Comparison of ENCODE assay signal across 17 cellular contexts in the genomic region with DNA sequence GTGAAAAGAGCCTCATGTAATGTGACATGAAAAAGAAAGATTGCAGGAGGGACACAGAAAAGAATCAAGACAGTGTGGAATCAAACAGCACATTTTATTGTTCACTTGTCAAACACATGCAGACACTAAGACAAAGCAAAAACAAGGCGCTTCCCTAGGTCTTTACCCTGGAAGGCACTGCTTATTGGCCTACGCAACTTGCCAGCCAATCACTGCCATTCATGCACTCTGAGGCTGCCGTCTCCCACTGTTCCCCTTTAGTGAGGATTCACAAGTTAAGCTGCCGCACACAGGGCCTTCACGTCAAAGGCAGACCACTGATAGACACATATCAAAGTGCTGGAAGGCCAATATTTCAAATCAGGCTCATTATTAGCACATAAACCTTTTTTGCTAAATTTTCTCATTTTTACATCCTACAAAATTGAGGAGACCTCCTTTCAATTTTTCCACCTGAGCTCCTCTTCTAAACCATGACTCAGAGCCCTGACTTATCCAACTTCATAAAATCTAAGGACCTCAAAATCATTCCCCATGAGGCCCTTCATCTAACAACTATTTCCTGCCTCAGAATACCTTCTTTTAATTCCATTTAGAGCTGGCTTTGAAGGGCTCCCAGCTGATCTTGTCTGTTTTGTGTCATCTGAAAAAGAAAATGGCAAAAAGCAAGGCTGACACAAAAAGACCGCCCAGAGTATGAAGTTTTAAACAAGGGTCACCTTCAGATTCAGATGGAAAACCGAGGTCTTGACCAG.
DNase-seq lines count a peak whose midpoint lies in the region; ATAC-seq and TF ChIP-seq lines count a peak whose summit lies in the region.
"Had no signal": no experiment of that assay in that cellular context is flagged by ENCODE, and none has a peak within 500 bp of the region (broad histone marks: within the 10 kb centered on the region; RNA-seq: fewer than 3 reads in every experiment).

No MANE protein-coding gene starts in this region.

- CTCF ChIA-PET in IMR-90 (lab: Yijun Ruan, JAX), result no interaction called here

- TF ChIP-seq RAD21 in IMR-90 (IDR thresholded peaks at IDR 0.05; ENCODE audit: low read length), result no peak

- H3K27ac Mint-ChIP-seq in osteocyte (ENCODE audit: unreplicated experiment), result no peak overlapping the region
- H3K27ac Mint-ChIP-seq: activated naive CD8-positive, alpha-beta T cell treated with anti-CD3 and anti-CD28 coated beads, Interleukin-2, amount 10 ng/mL, durations not matched to agents 7 days and 5 days had no signal

- no peak overlapping the region for H3K18ac ChIP-seq in IMR-90 (ENCODE audit: low read depth, low read length)
- H3K18ac ChIP-seq in mesenchymal stem cell (ENCODE audit: low read depth in 1 of 2, low read length in 2 of 2), result peak overlapping the region in 1 of 2 experiments; percentile 41

- H3K4me1 ChIP-seq in IMR-90 (ENCODE audit: control insufficient read depth, insufficient read depth, low read length), result peaks cover 2% of the 10 kb centered on the region; the same call in 1 of the 2 replicates
- H3K4me1 ChIP-seq in mesenchymal stem cell (ENCODE audit: control insufficient read depth, insufficient read depth, low read depth, low read length), result no peaks in the 10 kb centered on the region
- no peaks in the 10 kb centered on the region for H3K4me1 ChIP-seq in sigmoid colon
- no peaks in the 10 kb centered on the region for H3K4me1 ChIP-seq in aorta (ENCODE audit: control insufficient read depth in 1 of 2, insufficient read depth in 2 of 2, low read length in 2 of 2)

- no peak overlapping the region for H2AK5ac ChIP-seq in IMR-90 (ENCODE audit: low read depth, low read length)
- H2AK5ac ChIP-seq in mesenchymal stem cell (ENCODE audit: low read length, severe bottlenecking), result no peak overlapping the region

- peaks cover 4% of the 10 kb centered on the region for H3K36me3 Mint-ChIP-seq in osteocyte (ENCODE audit: unreplicated experiment)

- H3K23ac ChIP-seq in IMR-90 (ENCODE audit: low read depth, low read length), result no peak overlapping the region
- no peak overlapping the region for H3K23ac ChIP-seq in mesenchymal stem cell (ENCODE audit: low read length in 2 of 2)

- H3K4me3 Mint-ChIP-seq in osteocyte (ENCODE audit: unreplicated experiment), result no peak overlapping the region
- H3K4me3 Mint-ChIP-seq: activated naive CD8-positive, alpha-beta T cell treated with anti-CD3 and anti-CD28 coated beads, Interleukin-2, amount 10 ng/mL, durations not matched to agents 7 days and 5 days had no signal

- no peak overlapping the region for H4K5ac ChIP-seq in IMR-90 (ENCODE audit: low read depth, low read length)

- no peak overlapping the region for H2BK120ac ChIP-seq in IMR-90 (ENCODE audit: low read depth, low read length)
- H2BK120ac ChIP-seq in mesenchymal stem cell (ENCODE audit: low read depth, low read length), result no peak overlapping the region

- H3K4me1 Mint-ChIP-seq in osteocyte (ENCODE audit: unreplicated experiment), result peaks cover 5% of the 10 kb centered on the region

- no peak for TF ChIP-seq POLR2A in IMR-90 (IDR thresholded peaks at IDR 0.05; ENCODE audit: low read depth, low read length)
- TF ChIP-seq POLR2A in sigmoid colon (IDR thresholded peaks at IDR 0.05), result no peak

- WGBS in IMR-90 (ENCODE audit: extremely low coverage in 2 of 2, insufficient read length in 1 of 2), 2 experiments, result 74% methylated on average over 6 of the region's 7 CpGs; no CpG with 5 or more reads in 1 of the 2 experiments
- 81% methylated on average over 7 of the region's 7 CpGs for WGBS in mesenchymal stem cell
- WGBS in sigmoid colon, 2 donors, result 93 to 95% methylated on average over 7 of the region's 7 CpGs
- WGBS in aorta, 2 donors, result 86 to 89% methylated on average over 7 of the region's 7 CpGs

- H3K27me3 Mint-ChIP-seq in osteocyte (ENCODE audit: unreplicated experiment), result no peaks in the 10 kb centered on the region
- H3K27me3 Mint-ChIP-seq: activated naive CD8-positive, alpha-beta T cell treated with anti-CD3 and anti-CD28 coated beads, Interleukin-2, amount 10 ng/mL, durations not matched to agents 7 days and 5 days had no signal

- intact Hi-C loops in IMR-90 (cut with micrococcal nuclease) (no loop called here), sigmoid colon (cut with DNase I) (no loop called here), aorta (cut with DNase I) (no loop called here)

- no peak overlapping the region for H3K56ac ChIP-seq in IMR-90 (ENCODE audit: extremely low read depth, insufficient read depth, low read length)

- H3K27ac ChIP-seq in IMR-90 (ENCODE audit: insufficient read depth, low read length) (no peak overlapping the region), mesenchymal stem cell (ENCODE audit: low read length, poor library complexity, severe bottlenecking) (no peak overlapping the region), sigmoid colon (no peak overlapping the region), aorta (ENCODE audit: low read depth in 1 of 2, low read length in 2 of 2) (no peak overlapping the region)
- H3K27ac ChIP-seq: ovary, PC-9 had no signal

- peaks cover 9 to 17% of the 10 kb centered on the region in 2 experiments; a peak in 3 of 4 replicates for H3K79me1 ChIP-seq in IMR-90 (ENCODE audit: low read depth in 1 of 2, low read length in 2 of 2)
- H3K79me1 ChIP-seq in mesenchymal stem cell (replicated peaks; ENCODE audit: low read length, poor library complexity, severe bottlenecking), result peaks cover 38% of the 10 kb centered on the region

- H2BK15ac ChIP-seq in IMR-90 (ENCODE audit: low read depth, low read length), result no peak overlapping the region
- no peak overlapping the region for H2BK15ac ChIP-seq in mesenchymal stem cell (ENCODE audit: low read depth, poor library complexity, severe bottlenecking)

- H2AK9ac ChIP-seq in IMR-90 (replicated peaks; ENCODE audit: low read depth, low read length, poor library complexity), result no peak overlapping the region

- H3K4me2 ChIP-seq in IMR-90 (ENCODE audit: low read depth, low read length), result no peak overlapping the region; the same call in 1 of the 2 replicates
- no peak overlapping the region for H3K4me2 ChIP-seq in mesenchymal stem cell (ENCODE audit: low read length, poor library complexity, severe bottlenecking)
- H3K4me2 ChIP-seq: PC-9 had no signal

- peaks cover 4% of the 10 kb centered on the region for H3K9me3 Mint-ChIP-seq in osteocyte (ENCODE audit: unreplicated experiment)

- H4K20me1 ChIP-seq in IMR-90 (ENCODE audit: insufficient read depth, low read length), result no peaks in the 10 kb centered on the region

- TF ChIP-seq CTCF in IMR-90 (conservative IDR thresholded peaks at IDR 0.05; ENCODE audit: low read depth, low read length) (no peak), sigmoid colon (IDR thresholded peaks at IDR 0.05) (no peak), osteocyte (IDR thresholded peaks at IDR 0.05) (no peak)

- no peak overlapping the region for H2BK20ac ChIP-seq in IMR-90 (ENCODE audit: low read depth, low read length)

- H3K9ac ChIP-seq in IMR-90 (ENCODE audit: low read depth, low read length), result no peak overlapping the region
- peak overlapping the region; percentile 63 for H3K9ac ChIP-seq in mesenchymal stem cell (ENCODE audit: low read length)

- no peaks in the 10 kb centered on the region for H3K9me1 ChIP-seq in IMR-90 (ENCODE audit: insufficient read depth, low read length)

- H3K4ac ChIP-seq in IMR-90 (ENCODE audit: low read depth, low read length) (no peak overlapping the region), mesenchymal stem cell (ENCODE audit: low read depth in 1 of 2, low read length in 2 of 2) (peak overlapping the region in 1 of 2 experiments; percentile 5)

- H2BK12ac ChIP-seq in mesenchymal stem cell (ENCODE audit: low read length in 2 of 2), result peak overlapping the region in 1 of 2 experiments; percentile 2

- H3K9me3 ChIP-seq in IMR-90 (ENCODE audit: control insufficient read depth, insufficient read depth, low read length), result peaks cover 3% of the 10 kb centered on the region; the same call in 1 of the 2 replicates
- no peaks in the 10 kb centered on the region for H3K9me3 ChIP-seq in mesenchymal stem cell (ENCODE audit: control insufficient read depth, low read length)
- H3K9me3 ChIP-seq in sigmoid colon, result no peaks in the 10 kb centered on the region
- H3K9me3 ChIP-seq in aorta (ENCODE audit: control insufficient read depth, low read length), result no peaks in the 10 kb centered on the region

- no TSS peak for BruUV-seq in IMR-90 (replicated peaks; lab: Mats Ljungman, UMichigan)

- H3K4me3 ChIP-seq in IMR-90 (ENCODE audit: insufficient read depth, low read depth, low read length), result no peak overlapping the region
- H3K4me3 ChIP-seq in mesenchymal stem cell (ENCODE audit: insufficient read depth in 1 of 2, low read depth in 1 of 2, low read length in 2 of 2), result peak overlapping the region in 1 of 2 experiments; percentile 38
- no peak overlapping the region for H3K4me3 ChIP-seq in sigmoid colon
- H3K4me3 ChIP-seq in aorta (ENCODE audit: low read length in 2 of 2), result no peak overlapping the region
- H3K4me3 ChIP-seq: ovary, PC-9 had no signal

- dilution Hi-C loops in IMR-90 (cut with HindIII; ENCODE audit: low sequenced_read_pairs, unreplicated experiment), result no loop called here

- no peak overlapping the region for H2BK5ac ChIP-seq in IMR-90 (ENCODE audit: low read depth, low read length, poor library complexity, severe bottlenecking)
- no peak overlapping the region for H2BK5ac ChIP-seq in mesenchymal stem cell (ENCODE audit: low read depth, low read length, poor library complexity, severe bottlenecking)

- ATAC-seq in IMR-90 (ENCODE audit: low read depth) (peak; percentile 22; the same call in 1 of the 2 replicates), aorta (ENCODE audit: low FRiP score) (no peak)

- peak; percentile 11 for DNase-seq in EH (ENCODE audit: low read depth)
- DNase-seq in IMR-90, result peak; percentile 2
- DNase-seq in astrocyte of the hippocampus (ENCODE audit: low read depth, low spot score), result peak; percentile 2
- DNase-seq in mesenchymal stem cell, result no peak
- no peak for DNase-seq in sigmoid colon
- no peak for DNase-seq in stimulated activated CD4-positive, alpha-beta T cell treated with anti-CD3 and anti-CD28 coated beads, Interleukin-2, amount 100 ng/mL, for 24 hours
- no peak for DNase-seq in aorta
- no peak for DNase-seq in osteocyte (ENCODE audit: extremely low spot score, unreplicated experiment)
- DNase-seq: activated naive CD8-positive, alpha-beta T cell treated with anti-CD3 and anti-CD28 coated beads, Interleukin-2, amount 10 ng/mL, durations not matched to agents 7 days and 5 days; AML-193; caudate nucleus; effector memory CD4-positive, alpha-beta T cell; left cardiac atrium; NCI-H69; ovary; PC-9; stimulated activated CD4-positive, alpha-beta T cell treated with anti-CD3 and anti-CD28 coated beads, Interleukin-4, amount 100 ng/mL, for 1 hour had no signal

- H2AFZ ChIP-seq in IMR-90 (replicated peaks; ENCODE audit: low read length, poor library complexity) (no peak overlapping the region), mesenchymal stem cell (ENCODE audit: low read depth, low read length) (no peak overlapping the region)
- H2AFZ ChIP-seq: PC-9 had no signal

- H3K14ac ChIP-seq in IMR-90 (replicated peaks; ENCODE audit: low read depth, low read length), result no peak overlapping the region
- no peak overlapping the region for H3K14ac ChIP-seq in mesenchymal stem cell (ENCODE audit: low read length in 2 of 2)

- no peaks in the 10 kb centered on the region for H3K36me3 ChIP-seq in IMR-90 (ENCODE audit: control insufficient read depth, insufficient read depth, low read length)
- H3K36me3 ChIP-seq in mesenchymal stem cell (ENCODE audit: control insufficient read depth in 1 of 2, insufficient read depth in 2 of 2, low read depth in 1 of 2, low read length in 2 of 2), result no peaks in the 10 kb centered on the region
- H3K36me3 ChIP-seq in sigmoid colon, result no peaks in the 10 kb centered on the region
- H3K36me3 ChIP-seq in aorta (ENCODE audit: control insufficient read depth in 1 of 2, insufficient read depth in 2 of 2, low read length in 1 of 2), result peaks cover 0 to 4% of the 10 kb centered on the region in 2 donors
- H3K36me3 ChIP-seq: ovary had no signal

- no peaks in the 10 kb centered on the region for H3K27me3 ChIP-seq in IMR-90 (ENCODE audit: control insufficient read depth, insufficient read depth, low read length)
- H3K27me3 ChIP-seq in mesenchymal stem cell (ENCODE audit: control insufficient read depth in 1 of 2, insufficient read depth in 1 of 2, low read length in 2 of 2), result no peaks in the 10 kb centered on the region
- no peaks in the 10 kb centered on the region for H3K27me3 ChIP-seq in sigmoid colon
- no peaks in the 10 kb centered on the region for H3K27me3 ChIP-seq in aorta (ENCODE audit: control insufficient read depth in 1 of 2, insufficient read depth in 2 of 2, low read length in 1 of 2)
- H3K27me3 ChIP-seq: ovary had no signal

- H4K8ac ChIP-seq in IMR-90 (ENCODE audit: low read depth in 2 of 2, low read length in 2 of 2) (no peak overlapping the region), mesenchymal stem cell (ENCODE audit: low read length) (peak overlapping the region; percentile 45)

- TF ChIP-seq EP300 in sigmoid colon (IDR thresholded peaks at IDR 0.05), result no peak

- in situ Hi-C loops in IMR-90 (cut with MboI; ENCODE audit: low sequenced_read_pairs), result no loop called here

- H4K91ac ChIP-seq in IMR-90 (ENCODE audit: insufficient read depth, low read depth, low read length) (no peak overlapping the region; the same call in 1 of the 2 replicates), mesenchymal stem cell (ENCODE audit: low read length) (peak overlapping the region; percentile 14)

- POLR2A ChIA-PET in IMR-90 (lab: Charles Lee; ENCODE audit: unreplicated experiment), result no interaction called here

Comparison
In these comparisons a context has a peak if more than half of its experiments do, and no peak if none do; other contexts are left out.
1. DNase-seq: peak in EH (single experiment), IMR-90 (single experiment) and astrocyte of the hippocampus (single experiment); none in mesenchymal stem cell (single experiment), sigmoid colon (single experiment), stimulated activated CD4-positive, alpha-beta T cell treated with anti-CD3 and anti-CD28 coated beads, Interleukin-2, amount 100 ng/mL, for 24 hours (0 of 2), aorta (0 of 2) and osteocyte (single experiment).